ENCODE assay signal across 26 cellular contexts in genomic region chr13:81031996-81032395, GRCh38.
"Had no signal": no experiment of that assay in that cellular context is flagged by ENCODE, and none has a peak within 500 bp of the region (broad histone marks: within the 10 kb centered on the region; RNA-seq: fewer than 3 reads in every experiment).

No MANE protein-coding gene starts in this region.

- H3K4me3 Mint-ChIP-seq: dendritic cell treated with granulocyte-macrophage colony-stimulating factor and Interleukin-4, amounts not matched to agents 40 ng/mL and 50 ng/mL, for 4 days; effector memory CD8-positive, alpha-beta T cell; endodermal cell; immature natural killer cell; naive thymus-derived CD4-positive, alpha-beta T cell had no signal

- H3K4me2 ChIP-seq: hepatocyte had no signal

- H3K36me3 Mint-ChIP-seq: immature natural killer cell; naive thymus-derived CD4-positive, alpha-beta T cell had no signal

- H3K79me2 ChIP-seq: hepatocyte had no signal

- H3K27me3 Mint-ChIP-seq: dendritic cell treated with granulocyte-macrophage colony-stimulating factor and Interleukin-4, amounts not matched to agents 40 ng/mL and 50 ng/mL, for 4 days; effector memory CD8-positive, alpha-beta T cell; naive thymus-derived CD4-positive, alpha-beta T cell had no signal

- H3K27ac ChIP-seq: colonic mucosa, epithelial cell of prostate, esophagus squamous epithelium, foreskin keratinocyte, gastroesophageal sphincter, heart left ventricle, hepatocyte, lower lobe of right lung had no signal

- H3K27ac Mint-ChIP-seq: dendritic cell treated with granulocyte-macrophage colony-stimulating factor and Interleukin-4, amounts not matched to agents 40 ng/mL and 50 ng/mL, for 4 days; effector memory CD8-positive, alpha-beta T cell; endodermal cell; immature natural killer cell; naive thymus-derived CD4-positive, alpha-beta T cell had no signal

- H3K9me3 Mint-ChIP-seq: endodermal cell had no signal

- H3K4me3 ChIP-seq: colonic mucosa, esophagus squamous epithelium, gastroesophageal sphincter, heart left ventricle, hepatocyte, lower lobe of right lung had no signal

- H3K4me1 Mint-ChIP-seq: immature natural killer cell; naive thymus-derived CD4-positive, alpha-beta T cell had no signal

- H3K36me3 ChIP-seq: colonic mucosa, esophagus squamous epithelium, gastroesophageal sphincter, heart left ventricle, lower lobe of right lung had no signal

- ATAC-seq: effector memory CD8-positive, alpha-beta T cell; esophagus mucosa; foreskin keratinocyte; gastroesophageal sphincter; left colon; left lobe of liver; left ventricle myocardium superior; naive thymus-derived CD4-positive, alpha-beta T cell had no signal

- H3K27me3 ChIP-seq: colonic mucosa, foreskin keratinocyte, gastroesophageal sphincter, heart left ventricle, hepatocyte had no signal

- H3K4me1 ChIP-seq: colonic mucosa, esophagus squamous epithelium, foreskin keratinocyte, gastroesophageal sphincter, lower lobe of right lung had no signal

- H3K9me3 ChIP-seq: colonic mucosa, esophagus squamous epithelium, gastroesophageal sphincter, heart left ventricle, lower lobe of right lung had no signal

- H2AFZ ChIP-seq: hepatocyte had no signal

- DNase-seq: colonic mucosa; cortex of kidney; effector CD8-positive, alpha-beta T cell; effector memory CD8-positive, alpha-beta T cell; endodermal cell; erythroblast; esophagus squamous epithelium; foreskin keratinocyte; heart left ventricle; hypothalamus; immature natural killer cell; islet precursor cell; kidney; kidney glomerular epithelial cell; left colon; left ventricle myocardium superior; lower lobe of right lung; mesendoderm; midbrain; naive thymus-derived CD4-positive, alpha-beta T cell had no signal
